In the genomic region with DNA sequence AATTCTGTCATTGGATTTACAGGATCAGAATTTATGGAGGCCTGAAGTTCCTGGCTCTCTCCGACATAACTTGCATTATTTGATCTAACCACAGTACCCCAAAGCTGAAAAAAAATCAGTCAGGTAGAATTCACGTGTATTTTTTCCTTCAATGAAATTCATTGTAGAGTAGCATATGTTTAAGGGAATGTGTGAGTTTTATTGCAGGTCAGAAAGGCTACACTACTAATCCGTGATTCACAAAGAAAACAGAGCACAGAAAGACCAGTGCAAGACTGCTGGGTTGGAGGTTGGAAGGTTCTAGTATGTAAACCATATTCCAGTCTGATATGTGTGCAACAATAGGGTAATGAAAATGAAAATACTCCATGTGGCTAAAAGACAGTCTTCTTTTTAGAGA, we compare ENCODE assay signal across 17 cellular contexts.
DNase-seq lines count a peak whose midpoint lies in the region; ATAC-seq and TF ChIP-seq lines count a peak whose summit lies in the region.
"Had no signal": no experiment of that assay in that cellular context is flagged by ENCODE, and none has a peak within 500 bp of the region (broad histone marks: within the 10 kb centered on the region; RNA-seq: fewer than 3 reads in every experiment).

No MANE protein-coding gene starts in this region.

- ATAC-seq in HG03457 (IDR thresholded peaks at IDR 0.05; ENCODE audit: unreplicated experiment): no peak
- ATAC-seq in GM19397 (IDR thresholded peaks at IDR 0.05; ENCODE audit: unreplicated experiment): no peak
- ATAC-seq in GM18502 (IDR thresholded peaks at IDR 0.05; ENCODE audit: poor library complexity, unreplicated experiment): no peak
- no peak for ATAC-seq in GM18511 (IDR thresholded peaks at IDR 0.05; ENCODE audit: unreplicated experiment)
- ATAC-seq: body of pancreas, gastrocnemius medialis, HepG2 had no signal

- H3K9ac ChIP-seq in Loucy (ENCODE audit: low read depth, low read length, poor library complexity, severe bottlenecking): no peak overlapping the region

- H3K27me3 ChIP-seq in Loucy (ENCODE audit: insufficient read depth, low read length, poor library complexity, severe bottlenecking): no peaks in the 10 kb centered on the region
- H3K27me3 ChIP-seq: body of pancreas, gastrocnemius medialis, sigmoid colon, tibial nerve had no signal

- H2AFZ ChIP-seq in Loucy (ENCODE audit: low read length): peak overlapping the region; percentile 33; the same call in 1 of the 2 replicates

- DNase-seq in AG20443 (ENCODE audit: low spot score) (peak; percentile 15), brain pericyte (ENCODE audit: low read depth, low spot score) (peak; percentile 72), kidney tubule cell (ENCODE audit: low spot score) (peak; percentile 5)
- DNase-seq: activated CD4-positive, alpha-beta T cell treated with anti-CD3 and anti-CD28 coated beads, Interleukin-2, amount 50 U/mL, for 48 hours; body of pancreas; Calu3; gastrocnemius medialis; NCI-H1105; NCI-H2171; sigmoid colon had no signal

- no peak overlapping the region for H3K4me3 ChIP-seq in Loucy (ENCODE audit: low read length, poor library complexity, severe bottlenecking)
- H3K4me3 ChIP-seq: body of pancreas, gastrocnemius medialis, sigmoid colon, tibial nerve had no signal

- no peaks in the 10 kb centered on the region for H3K79me2 ChIP-seq in Loucy (ENCODE audit: insufficient read depth, low read length)

- peaks cover 12% of the 10 kb centered on the region for H3K4me1 ChIP-seq in Loucy (ENCODE audit: insufficient read depth, low read length, poor library complexity, severe bottlenecking)
- H3K4me1 ChIP-seq: body of pancreas, gastrocnemius medialis, sigmoid colon, tibial nerve had no signal

- TF ChIP-seq CTCF in Loucy (conservative IDR thresholded peaks at IDR 0.05; ENCODE audit: low read length): no peak

- H3K9me2 ChIP-seq in Loucy (replicated peaks; ENCODE audit: low read depth, low read length): no peaks in the 10 kb centered on the region

- no peak overlapping the region for H3K4me2 ChIP-seq in Loucy (ENCODE audit: low read depth, low read length, poor library complexity, severe bottlenecking)

- H3K36me3 ChIP-seq in Loucy (ENCODE audit: insufficient read depth, low read length): no peaks in the 10 kb centered on the region
- H3K36me3 ChIP-seq: gastrocnemius medialis, sigmoid colon, tibial nerve had no signal

- H4K20me1 ChIP-seq in Loucy (ENCODE audit: insufficient read depth, low read length, poor library complexity, severe bottlenecking): no peaks in the 10 kb centered on the region

- no peaks in the 10 kb centered on the region for H3K9me3 ChIP-seq in Loucy (ENCODE audit: insufficient read depth, low read depth, low read length)
- H3K9me3 ChIP-seq: body of pancreas, gastrocnemius medialis had no signal

- H3F3A ChIP-seq in Loucy (ENCODE audit: low read depth): no peaks in the 10 kb centered on the region

Comparison
In these comparisons a context has a peak if more than half of its experiments do, and no peak if none do; other contexts are left out.
1. DNase-seq: peak in every context shown above with its lines; median percentile 72 in brain pericyte; 15 in AG20443; 5 in kidney tubule cell.